ENCODE assay signal across 11 cellular contexts in genomic region chr7:142919656-142920055, GRCh38. TPM values are rescaled to one million over a fixed set of nuclear protein-coding genes. Genes with fewer than 3 reads are reported as not detected.
"Had no signal": no experiment of that assay in that cellular context is flagged by ENCODE, and none has a peak within 500 bp of the region (broad histone marks: within the 10 kb centered on the region; RNA-seq: fewer than 3 reads in every experiment).

No MANE protein-coding gene starts in this region.

- H3K4me3 ChIP-seq: GM23248, HAP-1 had no signal

- H3K36me3 Mint-ChIP-seq: IgD-negative memory B cell had no signal

- H3K27ac Mint-ChIP-seq: HFFc6, IgD-negative memory B cell had no signal

- H3K9me3 ChIP-seq: HAP-1 had no signal

- H3K9me3 Mint-ChIP-seq: IgD-negative memory B cell had no signal

- H3K4me3 Mint-ChIP-seq: HFFc6, IgD-negative memory B cell had no signal

- H3K27ac ChIP-seq: GM23248, HL-60 had no signal

- H3K4me1 Mint-ChIP-seq: IgD-negative memory B cell had no signal

- DNase-seq: GM23248, GOT3, H7, HFFc6 had no signal

- H3K4me1 ChIP-seq: HAP-1 had no signal

- H2AFZ ChIP-seq: GM23248 had no signal

- H3K9ac ChIP-seq: GM23248 had no signal

- H3K36me3 ChIP-seq: HAP-1 had no signal

- ATAC-seq: HCT116, HepG2 had no signal

RNA-seq across cellular contexts. Expression of gene TRPV5, which starts 13.9 kb away (rescaled TPM):
- total RNA-seq: GM23248, H4, H7, HepG2, HFFc6, HT1080 had no signal

RNA-seq across cellular contexts. Expression of gene LLCFC1, which starts 19.6 kb away (rescaled TPM):
- total RNA-seq: GM23248, H4, H7, HepG2, HFFc6, HT1080 had no signal

RNA-seq across cellular contexts. Expression of gene TRPV6, which starts 34.1 kb away (rescaled TPM):
- total RNA-seq: GM23248, H4, HepG2, HFFc6, HT1080 had no signal

RNA-seq across cellular contexts. Expression of gene KEL, which starts 42.5 kb away (rescaled TPM):
- total RNA-seq: GM23248, HepG2, HFFc6, HT1080 had no signal
